1 cellular context compared by ENCODE assay signal in genomic region chr21:34774750-34775149, GRCh38.
TF ChIP-seq lines count a peak whose summit lies in the region.

No MANE protein-coding gene starts in this region.

TF ChIP-seq in HepG2, 621 proteins besides CTCF, POLR2A, EP300 and RAD21 (continued from another document):
- TF ChIP-seq, protein P1, sequence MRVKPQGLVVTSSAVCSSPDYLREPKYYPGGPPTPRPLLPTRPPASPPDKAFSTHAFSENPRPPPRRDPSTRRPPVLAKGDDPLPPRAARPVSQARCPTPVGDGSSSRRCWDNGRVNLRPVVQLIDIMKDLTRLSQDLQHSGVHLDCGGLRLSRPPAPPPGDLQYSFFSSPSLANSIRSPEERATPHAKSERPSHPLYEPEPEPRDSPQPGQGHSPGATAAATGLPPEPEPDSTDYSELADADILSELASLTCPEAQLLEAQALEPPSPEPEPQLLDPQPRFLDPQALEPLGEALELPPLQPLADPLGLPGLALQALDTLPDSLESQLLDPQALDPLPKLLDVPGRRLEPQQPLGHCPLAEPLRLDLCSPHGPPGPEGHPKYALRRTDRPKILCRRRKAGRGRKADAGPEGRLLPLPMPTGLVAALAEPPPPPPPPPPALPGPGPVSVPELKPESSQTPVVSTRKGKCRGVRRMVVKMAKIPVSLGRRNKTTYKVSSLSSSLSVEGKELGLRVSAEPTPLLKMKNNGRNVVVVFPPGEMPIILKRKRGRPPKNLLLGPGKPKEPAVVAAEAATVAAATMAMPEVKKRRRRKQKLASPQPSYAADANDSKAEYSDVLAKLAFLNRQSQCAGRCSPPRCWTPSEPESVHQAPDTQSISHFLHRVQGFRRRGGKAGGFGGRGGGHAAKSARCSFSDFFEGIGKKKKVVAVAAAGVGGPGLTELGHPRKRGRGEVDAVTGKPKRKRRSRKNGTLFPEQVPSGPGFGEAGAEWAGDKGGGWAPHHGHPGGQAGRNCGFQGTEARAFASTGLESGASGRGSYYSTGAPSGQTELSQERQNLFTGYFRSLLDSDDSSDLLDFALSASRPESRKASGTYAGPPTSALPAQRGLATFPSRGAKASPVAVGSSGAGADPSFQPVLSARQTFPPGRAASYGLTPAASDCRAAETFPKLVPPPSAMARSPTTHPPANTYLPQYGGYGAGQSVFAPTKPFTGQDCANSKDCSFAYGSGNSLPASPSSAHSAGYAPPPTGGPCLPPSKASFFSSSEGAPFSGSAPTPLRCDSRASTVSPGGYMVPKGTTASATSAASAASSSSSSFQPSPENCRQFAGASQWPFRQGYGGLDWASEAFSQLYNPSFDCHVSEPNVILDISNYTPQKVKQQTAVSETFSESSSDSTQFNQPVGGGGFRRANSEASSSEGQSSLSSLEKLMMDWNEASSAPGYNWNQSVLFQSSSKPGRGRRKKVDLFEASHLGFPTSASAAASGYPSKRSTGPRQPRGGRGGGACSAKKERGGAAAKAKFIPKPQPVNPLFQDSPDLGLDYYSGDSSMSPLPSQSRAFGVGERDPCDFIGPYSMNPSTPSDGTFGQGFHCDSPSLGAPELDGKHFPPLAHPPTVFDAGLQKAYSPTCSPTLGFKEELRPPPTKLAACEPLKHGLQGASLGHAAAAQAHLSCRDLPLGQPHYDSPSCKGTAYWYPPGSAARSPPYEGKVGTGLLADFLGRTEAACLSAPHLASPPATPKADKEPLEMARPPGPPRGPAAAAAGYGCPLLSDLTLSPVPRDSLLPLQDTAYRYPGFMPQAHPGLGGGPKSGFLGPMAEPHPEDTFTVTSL (CRISPR knock-in tag; IDR thresholded peaks at IDR 0.05; ENCODE audit: borderline replicate concordance) = peak; percentile 70; the same call in 1 of the 2 replicates
- TF ChIP-seq SNAPC2 (CRISPR knock-in tag; IDR thresholded peaks at IDR 0.05) = no peak
- TF ChIP-seq PITX1 (CRISPR knock-in tag; IDR thresholded peaks at IDR 0.05) = no peak
